In the genomic region with DNA sequence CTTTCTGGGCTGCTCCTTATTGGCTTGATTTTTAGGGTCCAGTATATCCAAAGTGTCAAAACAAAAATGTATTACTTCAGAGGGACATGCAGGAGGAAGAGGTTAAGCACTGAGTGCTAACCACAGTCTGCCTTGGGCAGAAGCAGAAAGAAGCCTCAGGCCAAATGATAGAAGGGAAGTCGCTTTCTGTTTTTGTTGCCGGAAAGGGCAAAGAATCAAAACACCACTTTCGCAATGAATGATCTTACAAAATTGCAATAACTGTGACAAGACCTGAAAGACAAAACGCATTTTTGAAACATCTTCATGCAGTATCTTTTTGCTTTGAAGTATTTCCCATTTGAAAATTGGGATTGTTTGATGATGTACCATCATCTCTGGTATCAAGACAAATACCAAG, we compare ENCODE assay signal across 9 cellular contexts.
A peak's percentile ranks its signal among the peaks of the same experiment; 100 is the strongest.
DNase-seq lines count a peak whose midpoint lies in the region; ATAC-seq, FAIRE-seq and TF ChIP-seq lines count a peak whose summit lies in the region.
"Had no signal": no experiment of that assay in that cellular context is flagged by ENCODE, and none has a peak within 500 bp of the region (broad histone marks: within the 10 kb centered on the region; RNA-seq: fewer than 3 reads in every experiment).

No MANE protein-coding gene starts in this region.

- H3K4me3 Mint-ChIP-seq in activated T-cell treated with anti-CD3 and anti-CD28 coated beads, Interleukin-2, amount 50 U/mL, for 4 hours = peak overlapping the region; percentile 42

- TF ChIP-seq CTCF in OCI-LY7 (conservative IDR thresholded peaks at IDR 0.05; ENCODE audit: low read length) = no peak
- TF ChIP-seq CTCF in lower lobe of right lung (IDR thresholded peaks at IDR 0.05) = no peak

- H3K27me3 Mint-ChIP-seq in activated T-cell treated with anti-CD3 and anti-CD28 coated beads, Interleukin-2, amount 50 U/mL, for 4 hours (ENCODE audit: low read depth) = no peaks in the 10 kb centered on the region

- intact Hi-C loops in OCI-LY7 (cut with micrococcal nuclease; ENCODE audit: unreplicated experiment) = no loop called here
- intact Hi-C loops in lower lobe of right lung (cut with DNase I) = no loop called here

- no peaks in the 10 kb centered on the region for H3K79me2 ChIP-seq in OCI-LY7 (ENCODE audit: insufficient read depth, low read depth, low read length)

- peak overlapping the region; percentile 23 for H3K4me2 ChIP-seq in OCI-LY7 (ENCODE audit: low read length)

- H3K27me3 ChIP-seq in lower lobe of right lung (ENCODE audit: low read depth) = no peaks in the 10 kb centered on the region
- H3K27me3 ChIP-seq in small intestine (ENCODE audit: control insufficient read depth in 2 of 2, insufficient read depth in 2 of 2, low read length in 2 of 2) = no peaks in the 10 kb centered on the region
- H3K27me3 ChIP-seq: heart right ventricle had no signal

- FAIRE-seq in small intestine (lab: Jason Lieb, UNC) = no peak

- no peaks in the 10 kb centered on the region for H3K36me3 Mint-ChIP-seq in activated T-cell treated with anti-CD3 and anti-CD28 coated beads, Interleukin-2, amount 50 U/mL, for 4 hours (ENCODE audit: insufficient read depth)

- H3K9me3 ChIP-seq in OCI-LY7 (ENCODE audit: low read length) = no peaks in the 10 kb centered on the region
- H3K9me3 ChIP-seq in lower lobe of right lung = no peaks in the 10 kb centered on the region
- no peaks in the 10 kb centered on the region for H3K9me3 ChIP-seq in small intestine (ENCODE audit: control insufficient read depth, low read depth)
- H3K9me3 ChIP-seq: heart right ventricle had no signal

- H3K4me3 ChIP-seq in OCI-LY7 (ENCODE audit: low read depth, low read length, poor library complexity, severe bottlenecking) (no peak overlapping the region), lower lobe of right lung (no peak overlapping the region), small intestine (ENCODE audit: low read depth in 1 of 2, low read length in 2 of 2) (no peak overlapping the region)
- H3K4me3 ChIP-seq: heart right ventricle had no signal

- no peaks in the 10 kb centered on the region for H3K9me3 Mint-ChIP-seq in activated T-cell treated with anti-CD3 and anti-CD28 coated beads, Interleukin-2, amount 50 U/mL, for 4 hours

- no TSS peak for BruUV-seq in OCI-LY7 (replicated peaks; lab: Mats Ljungman, UMichigan)

- peak; percentile 77 for ATAC-seq in activated T-cell treated with anti-CD3 and anti-CD28 coated beads, Interleukin-2, amount 50 U/mL, for 4 hours
- ATAC-seq in HG02852 (IDR thresholded peaks at IDR 0.05; ENCODE audit: unreplicated experiment) = peak; percentile 82
- peak; percentile 49 to 72 for ATAC-seq in lower lobe of right lung

- H4K20me1 ChIP-seq in OCI-LY7 (ENCODE audit: insufficient read depth, low read length) = no peaks in the 10 kb centered on the region

- peak overlapping the region; percentile 95 for H2AFZ ChIP-seq in OCI-LY7 (ENCODE audit: low read length)

- CTCF ChIA-PET in OCI-LY7 (lab: Charles Lee; ENCODE audit: unreplicated experiment) = no interaction called here

- POLR2A ChIA-PET in OCI-LY7 (lab: Charles Lee) = interaction anchor here (0.6 kb wide), 1 partner anchor 220 kb away, joined by 3 read pairs; no protein-coding TSS in a partner anchor

- 64 to 86% (median 67%) methylated on average over 4 of the region's 4 CpGs for WGBS in small intestine, 3 donors

- H3K36me3 ChIP-seq in OCI-LY7 (ENCODE audit: insufficient read depth, low read length) = no peaks in the 10 kb centered on the region
- no peaks in the 10 kb centered on the region for H3K36me3 ChIP-seq in lower lobe of right lung
- H3K36me3 ChIP-seq in small intestine (ENCODE audit: control insufficient read depth in 2 of 2, insufficient read depth in 2 of 2, low read length in 2 of 2) = no peaks in the 10 kb centered on the region
- H3K36me3 ChIP-seq: heart right ventricle had no signal

- H3K27ac ChIP-seq in OCI-LY7 (ENCODE audit: low read depth, low read length, poor library complexity, severe bottlenecking) (no peak overlapping the region), lower lobe of right lung (peak overlapping the region; percentile 60), small intestine (ENCODE audit: low read depth in 1 of 2, low read length in 1 of 2) (no peak overlapping the region)

- no peak for DNase-seq in activated T-cell treated with anti-CD3 and anti-CD28 coated beads, Interleukin-2, amount 50 U/mL, for 4 hours
- no peak for DNase-seq in activated T-cell treated with anti-CD3 and anti-CD28 coated beads, Interleukin-2, amount 50 U/mL, for 1 hour
- DNase-seq in OCI-LY7 (ENCODE audit: low spot score) (peak; percentile 10), lower lobe of right lung (no peak), NCI-H524 treated with DMSO at 0.1 percent for 48 hours (lab: John Stamatoyannopoulos, UW) (no peak), COLO829 (ENCODE audit: low spot score) (no peak), small intestine (no peak)
- DNase-seq: heart right ventricle had no signal

- no peaks in the 10 kb centered on the region for H3K4me1 ChIP-seq in OCI-LY7 (ENCODE audit: insufficient read depth, low read length, poor library complexity, severe bottlenecking)
- peaks cover 55% of the 10 kb centered on the region for H3K4me1 ChIP-seq in lower lobe of right lung
- H3K4me1 ChIP-seq in small intestine (ENCODE audit: control insufficient read depth in 2 of 2, insufficient read depth in 1 of 2, low read depth in 1 of 2, low read length in 1 of 2) = peaks cover 4 to 9% of the 10 kb centered on the region in 2 donors

- H3K9me2 ChIP-seq in OCI-LY7 (ENCODE audit: insufficient read depth, low read length) = no peaks in the 10 kb centered on the region

- H3K4me1 Mint-ChIP-seq in activated T-cell treated with anti-CD3 and anti-CD28 coated beads, Interleukin-2, amount 50 U/mL, for 4 hours (ENCODE audit: low read depth) = peaks cover 46% of the 10 kb centered on the region
